ENCODE assay signal across 1 cellular context in genomic region chr9:101486693-101487442, GRCh38.
TF ChIP-seq lines count a peak whose summit lies in the region.

No MANE protein-coding gene starts in this region.

TF ChIP-seq in SK-N-SH, 30 proteins besides CTCF, POLR2A, EP300 and RAD21:
- no peak for TF ChIP-seq RXRA (IDR thresholded peaks at IDR 0.05; ENCODE audit: borderline replicate concordance, low read depth)
- 0 out of 2 replicates have a peak, but pooled peaks have one; percentile 18 for TF ChIP-seq MXI1 (IDR thresholded peaks at IDR 0.05; ENCODE audit: low read depth, low read length)
- TF ChIP-seq ZBTB33 (IDR thresholded peaks at IDR 0.05; ENCODE audit: borderline replicate concordance, low read depth), result no peak
- no peak for TF ChIP-seq PBX3 (IDR thresholded peaks at IDR 0.05)
- TF ChIP-seq YY1 (IDR thresholded peaks at IDR 0.05; ENCODE audit: low read depth), result 0 out of 2 replicates have a peak, but pooled peaks have one; percentile 19
- 0 out of 2 replicates have a peak, but pooled peaks have one; percentile 18 for TF ChIP-seq NFIC (IDR thresholded peaks at IDR 0.05; ENCODE audit: borderline replicate concordance)
- peak; percentile 87 for TF ChIP-seq USF1 (IDR thresholded peaks at IDR 0.05; ENCODE audit: borderline replicate concordance, low read depth)
- no peak for TF ChIP-seq TEAD4 (IDR thresholded peaks at IDR 0.05; ENCODE audit: borderline replicate concordance, insufficient read depth)
- 0 out of 2 replicates have a peak, but pooled peaks have one; percentile 16 for TF ChIP-seq TAF1 (IDR thresholded peaks at IDR 0.05; ENCODE audit: borderline replicate concordance, low read depth, low read length)
- TF ChIP-seq MAX (IDR thresholded peaks at IDR 0.05; ENCODE audit: low read depth), result peak; percentile 92
- peak; percentile 26; the same call in 1 of the 2 replicates for TF ChIP-seq USF2 (IDR thresholded peaks at IDR 0.05; ENCODE audit: borderline replicate concordance, low read depth, low read length)
- peak; percentile 16; the same call in 1 of the 2 replicates for TF ChIP-seq ELF1 (IDR thresholded peaks at IDR 0.05)
- TF ChIP-seq FOXJ3 (CRISPR knock-in tag; IDR thresholded peaks at IDR 0.05), result peak; percentile 55; the same call in 1 of the 2 replicates
